In genomic region chr19:47713046-47714021, GRCh38 we compare ENCODE assay signal across 9 cellular contexts. TPM values are rescaled to one million over a fixed set of nuclear protein-coding genes. Genes with fewer than 3 reads are reported as not detected.
DNase-seq lines count a peak whose midpoint lies in the region; ATAC-seq and TF ChIP-seq lines count a peak whose summit lies in the region.
"Had no signal": no experiment of that assay in that cellular context is flagged by ENCODE, and none has a peak within 500 bp of the region (broad histone marks: within the 10 kb centered on the region; RNA-seq: fewer than 3 reads in every experiment).

Gene EHD2 (plus strand): TSS chr19:47713422. CDS start chr19:47716613, 3,191 bp downstream.

- in situ Hi-C loops in G401 (cut with HindIII; ENCODE audit: low sequenced_read_pairs), result no loop called here

- DNase-seq in G401 (ENCODE audit: low spot score) (peak; percentile 17), NCI-H2227 treated with DMSO at 0.1 percent for 48 hours (lab: John Stamatoyannopoulos, UW) (peak; percentile 8), fibroblast of the conjunctiva (ENCODE audit: low read depth) (peak; percentile 68), thoracic aorta (ENCODE audit: low spot score) (no peak), NCI-H128 (lab: John Stamatoyannopoulos, UW; ENCODE audit: unreplicated experiment) (no peak)
- peak; percentile 9 for DNase-seq in activated T-helper 1 cell treated with anti-CD3 and anti-CD28 coated beads, Interleukin-12 subunit alpha, Interleukin-12 subunit beta, Interleukin-2, Interleukin-4 antibody, amounts not matched to agents 30 ng/mL and 10 ng/mL and 1 ng/mL, durations not matched to agents 14 hours and 24 hours and 36 hours (ENCODE audit: low spot score)
- DNase-seq in natural killer cell treated with Interleukin-12 subunit alpha and Interleukin-12 subunit beta and Interleukin-15 and Interleukin-18, amount 100 ng/mL, for 72 hours (ENCODE audit: low spot score), result no peak
- DNase-seq: activated B cell treated with CpG ODN at 0.5 μM for 24 hours had no signal

- H3K27me3 Mint-ChIP-seq in activated T-helper 1 cell treated with anti-CD3 and anti-CD28 coated beads, Interleukin-12 subunit alpha, Interleukin-12 subunit beta, Interleukin-2, Interleukin-4 antibody, amounts not matched to agents 30 ng/mL and 10 ng/mL and 1 ng/mL, durations not matched to agents 14 hours and 24 hours and 36 hours (ENCODE audit: insufficient read depth), result peaks cover 21% of the 10 kb centered on the region
- peaks cover 27 to 29% of the 10 kb centered on the region in 2 donors for H3K27me3 Mint-ChIP-seq in natural killer cell treated with Interleukin-12 subunit alpha and Interleukin-12 subunit beta and Interleukin-15 and Interleukin-18, amount 100 ng/mL, for 72 hours

- no peaks in the 10 kb centered on the region for H3K9me3 ChIP-seq in thoracic aorta

- H3K9me3 Mint-ChIP-seq in activated T-helper 1 cell treated with anti-CD3 and anti-CD28 coated beads, Interleukin-12 subunit alpha, Interleukin-12 subunit beta, Interleukin-2, Interleukin-4 antibody, amounts not matched to agents 30 ng/mL and 10 ng/mL and 1 ng/mL, durations not matched to agents 14 hours and 24 hours and 36 hours, result no peaks in the 10 kb centered on the region
- H3K9me3 Mint-ChIP-seq in natural killer cell treated with Interleukin-12 subunit alpha and Interleukin-12 subunit beta and Interleukin-15 and Interleukin-18, amount 100 ng/mL, for 72 hours, result no peaks in the 10 kb centered on the region

- TF ChIP-seq CTCF in thoracic aorta (IDR thresholded peaks at IDR 0.05), result peak; percentile 99

- no peaks in the 10 kb centered on the region for H3K27me3 ChIP-seq in thoracic aorta (replicated peaks; ENCODE audit: insufficient read depth)

- no peak within 1 kb of the TSS for H3K27ac Mint-ChIP-seq in activated T-helper 1 cell treated with anti-CD3 and anti-CD28 coated beads, Interleukin-12 subunit alpha, Interleukin-12 subunit beta, Interleukin-2, Interleukin-4 antibody, amounts not matched to agents 30 ng/mL and 10 ng/mL and 1 ng/mL, durations not matched to agents 14 hours and 24 hours and 36 hours
- no peak within 1 kb of the TSS for H3K27ac Mint-ChIP-seq in natural killer cell treated with Interleukin-12 subunit alpha and Interleukin-12 subunit beta and Interleukin-15 and Interleukin-18, amount 100 ng/mL, for 72 hours
- H3K27ac Mint-ChIP-seq: activated B cell treated with CpG ODN at 0.5 μM for 24 hours had no signal

- peaks cover 21 to 41% of the 10 kb centered on the region in 2 donors for H3K4me1 ChIP-seq in thoracic aorta (ENCODE audit: control insufficient read depth in 1 of 2, low read depth in 2 of 2)

- no peaks in the 10 kb centered on the region for H3K36me3 Mint-ChIP-seq in activated T-helper 1 cell treated with anti-CD3 and anti-CD28 coated beads, Interleukin-12 subunit alpha, Interleukin-12 subunit beta, Interleukin-2, Interleukin-4 antibody, amounts not matched to agents 30 ng/mL and 10 ng/mL and 1 ng/mL, durations not matched to agents 14 hours and 24 hours and 36 hours (ENCODE audit: low read depth)
- H3K36me3 Mint-ChIP-seq in natural killer cell treated with Interleukin-12 subunit alpha and Interleukin-12 subunit beta and Interleukin-15 and Interleukin-18, amount 100 ng/mL, for 72 hours, result no peaks in the 10 kb centered on the region

- H3K27ac ChIP-seq in thoracic aorta, result peak within 1 kb of the TSS; percentile 78 to 91

- peak within 1 kb of the TSS; percentile 95 for H3K4me3 ChIP-seq in thoracic aorta

- intact Hi-C loops in activated T-helper 1 cell treated with anti-CD3 and anti-CD28 coated beads, Interleukin-12 subunit alpha, Interleukin-12 subunit beta, Interleukin-2, Interleukin-4 antibody, amounts not matched to agents 30 ng/mL and 10 ng/mL and 1 ng/mL, durations not matched to agents 14 hours and 24 hours and 36 hours (cut with micrococcal nuclease), result loop anchor here (1.0 kb wide), 2 partner anchors 30 to 75 kb away; no protein-coding TSS in a partner anchor

- H3K36me3 ChIP-seq in thoracic aorta, result peaks cover 16% of the 10 kb centered on the region

- no peak within 1 kb of the TSS for H3K4me3 Mint-ChIP-seq in activated T-helper 1 cell treated with anti-CD3 and anti-CD28 coated beads, Interleukin-12 subunit alpha, Interleukin-12 subunit beta, Interleukin-2, Interleukin-4 antibody, amounts not matched to agents 30 ng/mL and 10 ng/mL and 1 ng/mL, durations not matched to agents 14 hours and 24 hours and 36 hours
- no peak within 1 kb of the TSS for H3K4me3 Mint-ChIP-seq in natural killer cell treated with Interleukin-12 subunit alpha and Interleukin-12 subunit beta and Interleukin-15 and Interleukin-18, amount 100 ng/mL, for 72 hours
- H3K4me3 Mint-ChIP-seq: activated B cell treated with CpG ODN at 0.5 μM for 24 hours had no signal

- ATAC-seq in natural killer cell treated with Interleukin-12 subunit alpha and Interleukin-12 subunit beta and Interleukin-15 and Interleukin-18, amount 100 ng/mL, for 72 hours, result peak; percentile 61 to 76
- ATAC-seq in thoracic aorta (ENCODE audit: insufficient number of reproducible peaks, low FRiP score, low read depth), result peak; percentile 77
- ATAC-seq in HG03432 (IDR thresholded peaks at IDR 0.05; ENCODE audit: unreplicated experiment), result no peak

- H3K4me1 Mint-ChIP-seq in activated T-helper 1 cell treated with anti-CD3 and anti-CD28 coated beads, Interleukin-12 subunit alpha, Interleukin-12 subunit beta, Interleukin-2, Interleukin-4 antibody, amounts not matched to agents 30 ng/mL and 10 ng/mL and 1 ng/mL, durations not matched to agents 14 hours and 24 hours and 36 hours (ENCODE audit: low read depth), result no peaks in the 10 kb centered on the region
- H3K4me1 Mint-ChIP-seq in natural killer cell treated with Interleukin-12 subunit alpha and Interleukin-12 subunit beta and Interleukin-15 and Interleukin-18, amount 100 ng/mL, for 72 hours (ENCODE audit: low read depth in 2 of 2), result peaks cover 0 to 13% of the 10 kb centered on the region in 2 donors

RNA-seq across cellular contexts. Expression of gene EHD2, which starts in this region (rescaled TPM):
- total RNA-seq in G401 (2014; rRNA removed; shearing (Covaris generic)), result not detected in 2 replicates
- total RNA-seq in activated T-helper 1 cell treated with anti-CD3 and anti-CD28 coated beads, Interleukin-12 subunit alpha, Interleukin-12 subunit beta, Interleukin-2, Interleukin-4 antibody, amounts not matched to agents 30 ng/mL and 10 ng/mL and 1 ng/mL, durations not matched to agents 14 hours and 24 hours and 36 hours, result 0.29 and 0.54 TPM in 2 replicates
- not detected for total RNA-seq in natural killer cell treated with Interleukin-12 subunit alpha and Interleukin-12 subunit beta and Interleukin-15 and Interleukin-18, amount 100 ng/mL, for 72 hours
- 100 to 1,000 TPM; 141 to 195 TPM for total RNA-seq in thoracic aorta
- total RNA-seq: activated B cell treated with CpG ODN at 0.5 μM for 24 hours had no signal

Comparison
In these comparisons a context has a peak if more than half of its experiments do, and no peak if none do; other contexts are left out.
1. RNA of gene EHD2 (total RNA-seq): 141 to 195 TPM in thoracic aorta; 0.29 to 0.54 TPM in activated T-helper 1 cell treated with anti-CD3 and anti-CD28 coated beads, Interleukin-12 subunit alpha, Interleukin-12 subunit beta, Interleukin-2, Interleukin-4 antibody, amounts not matched to agents 30 ng/mL and 10 ng/mL and 1 ng/mL, durations not matched to agents 14 hours and 24 hours and 36 hours, not detected in G401 and not detected in natural killer cell treated with Interleukin-12 subunit alpha and Interleukin-12 subunit beta and Interleukin-15 and Interleukin-18, amount 100 ng/mL, for 72 hours; every median in the first group is over 10 times any median in the second.
2. Peak in DNase-seq in G401; RNA of the gene not detected or under 1 TPM.
3. Peak in DNase-seq in activated T-helper 1 cell treated with anti-CD3 and anti-CD28 coated beads, Interleukin-12 subunit alpha, Interleukin-12 subunit beta, Interleukin-2, Interleukin-4 antibody, amounts not matched to agents 30 ng/mL and 10 ng/mL and 1 ng/mL, durations not matched to agents 14 hours and 24 hours and 36 hours; RNA of the gene not detected or under 1 TPM.
4. Peak in ATAC-seq in natural killer cell treated with Interleukin-12 subunit alpha and Interleukin-12 subunit beta and Interleukin-15 and Interleukin-18, amount 100 ng/mL, for 72 hours; RNA of the gene not detected or under 1 TPM.
5. DNase-seq: peak in NCI-H2227 treated with DMSO at 0.1 percent for 48 hours (single experiment) and fibroblast of the conjunctiva (single experiment); none in natural killer cell treated with Interleukin-12 subunit alpha and Interleukin-12 subunit beta and Interleukin-15 and Interleukin-18, amount 100 ng/mL, for 72 hours (single experiment), thoracic aorta (single experiment) and NCI-H128 (single experiment).